In genomic region chr4:80036306-80036705, GRCh38 we compare ENCODE assay signal across 14 cellular contexts. TPM values are rescaled to one million over a fixed set of nuclear protein-coding genes. Genes with fewer than 3 reads are reported as not detected.
DNase-seq lines count a peak whose midpoint lies in the region; ATAC-seq and TF ChIP-seq lines count a peak whose summit lies in the region.
"Had no signal": no experiment of that assay in that cellular context is flagged by ENCODE, and none has a peak within 500 bp of the region (broad histone marks: within the 10 kb centered on the region; RNA-seq: fewer than 3 reads in every experiment).

No MANE protein-coding gene starts in this region.

- TF ChIP-seq POLR2A in sigmoid colon (IDR thresholded peaks at IDR 0.05): no peak
- no peak for TF ChIP-seq POLR2A in erythroblast (IDR thresholded peaks at IDR 0.05; ENCODE audit: low read length)

- H3K27me3 Mint-ChIP-seq in CD8-positive, alpha-beta memory T cell: peaks cover 0 to 1% of the 10 kb centered on the region in 2 donors
- H3K27me3 Mint-ChIP-seq in activated CD4-positive, alpha-beta memory T cell treated with anti-CD3 and anti-CD28 coated beads for 36 hours: no peaks in the 10 kb centered on the region
- H3K27me3 Mint-ChIP-seq: CD4-positive, alpha-beta T cell had no signal

- peaks cover 20% of the 10 kb centered on the region for H3K4me1 ChIP-seq in CD8-positive, alpha-beta memory T cell (ENCODE audit: insufficient read depth, low read length)
- peaks cover 0 to 23% of the 10 kb centered on the region in 2 donors for H3K4me1 ChIP-seq in right atrium auricular region
- peaks cover 0 to 74% (median 53%) of the 10 kb centered on the region in 4 donors for H3K4me1 ChIP-seq in sigmoid colon
- peaks cover 4% of the 10 kb centered on the region for H3K4me1 ChIP-seq in A673 (ENCODE audit: insufficient read depth, low read length, poor library complexity, severe bottlenecking)
- H3K4me1 ChIP-seq: foreskin keratinocyte had no signal

- H3K9me3 ChIP-seq in CD8-positive, alpha-beta memory T cell (ENCODE audit: low read length): no peaks in the 10 kb centered on the region
- no peaks in the 10 kb centered on the region for H3K9me3 ChIP-seq in right atrium auricular region
- H3K9me3 ChIP-seq in sigmoid colon: no peaks in the 10 kb centered on the region
- no peaks in the 10 kb centered on the region for H3K9me3 ChIP-seq in A673 (ENCODE audit: low read depth, low read length, poor library complexity, severe bottlenecking)

- H3K27ac ChIP-seq in CD8-positive, alpha-beta memory T cell (ENCODE audit: low read depth, low read length): no peak overlapping the region
- H3K27ac ChIP-seq in right atrium auricular region (peak overlapping the region; percentile 71 to 82), sigmoid colon (peak overlapping the region; percentile 76 to 90 (median 84)), A673 (ENCODE audit: low read depth, low read length, poor library complexity, severe bottlenecking) (no peak overlapping the region)
- H3K27ac ChIP-seq: foreskin keratinocyte had no signal

- H3K36me3 ChIP-seq in CD8-positive, alpha-beta memory T cell (ENCODE audit: insufficient read depth, low read length): no peaks in the 10 kb centered on the region
- H3K36me3 ChIP-seq in right atrium auricular region (peaks cover 3% of the 10 kb centered on the region), sigmoid colon (peaks cover 0 to 28% (median 2%) of the 10 kb centered on the region in 4 donors), A673 (ENCODE audit: insufficient read depth, low read length, poor library complexity, severe bottlenecking) (no peaks in the 10 kb centered on the region)

- no peak overlapping the region for H3K4me3 Mint-ChIP-seq in CD8-positive, alpha-beta memory T cell
- H3K4me3 Mint-ChIP-seq in activated CD4-positive, alpha-beta memory T cell treated with anti-CD3 and anti-CD28 coated beads for 36 hours: no peak overlapping the region

- POLR2A ChIA-PET in CD8-positive, alpha-beta memory T cell (lab: Charles Lee): interaction anchor here (1.5 kb wide), 1 partner anchor 36 kb away, joined by 4 read pairs; the partner anchor contains the start of gene ANTXR2
- POLR2A ChIA-PET in activated CD4-positive, alpha-beta memory T cell treated with anti-CD3 and anti-CD28 coated beads for 36 hours (lab: Charles Lee): interaction anchor here (1.0 kb wide), 1 partner anchor 36 kb away, joined by 6 read pairs; the partner anchor contains the start of gene ANTXR2
- POLR2A ChIA-PET in A673 (lab: Charles Lee; ENCODE audit: low non-redundant PET): no interaction called here

- H3K4me3 ChIP-seq in CD8-positive, alpha-beta memory T cell (ENCODE audit: low read length): no peak overlapping the region
- H3K4me3 ChIP-seq in right atrium auricular region: peak overlapping the region in 1 of 2 donors; percentile 17
- peak overlapping the region in 3 of 4 donors; percentile 2 to 15 (median 5) for H3K4me3 ChIP-seq in sigmoid colon
- H3K4me3 ChIP-seq in A673 (ENCODE audit: low read depth, low read length, poor library complexity, severe bottlenecking): no peak overlapping the region

- TF ChIP-seq CTCF in right atrium auricular region (IDR thresholded peaks at IDR 0.05) (no peak), sigmoid colon (IDR thresholded peaks at IDR 0.05) (no peak), A673 (conservative IDR thresholded peaks at IDR 0.05; ENCODE audit: low read depth, low read length) (no peak)

- intact Hi-C loops in activated CD4-positive, alpha-beta memory T cell treated with anti-CD3 and anti-CD28 coated beads for 36 hours (cut with micrococcal nuclease): loop anchor here (1.0 to 2.0 kb wide), 2 partner anchors 22 to 34 kb away; no protein-coding TSS in a partner anchor
- intact Hi-C loops in sigmoid colon (cut with DNase I): loop anchor here (5.0 kb wide), 1 partner anchor 954 kb away; no protein-coding TSS in a partner anchor
- intact Hi-C loops in A673 (cut with micrococcal nuclease; ENCODE audit: unreplicated experiment): no loop called here

- no peak for TF ChIP-seq EP300 in sigmoid colon (IDR thresholded peaks at IDR 0.05)

- no TSS peak for BruUV-seq in A673 (replicated peaks; lab: Mats Ljungman, UMichigan)

- peak overlapping the region in 5 of 8 donors; percentile 7 to 80 (median 21) for H3K27ac Mint-ChIP-seq in CD8-positive, alpha-beta memory T cell
- peak overlapping the region; percentile 89 for H3K27ac Mint-ChIP-seq in activated CD4-positive, alpha-beta memory T cell treated with anti-CD3 and anti-CD28 coated beads for 36 hours

- peaks cover 27 to 37% (median 31%) of the 10 kb centered on the region in 3 donors for H3K4me1 Mint-ChIP-seq in CD8-positive, alpha-beta memory T cell
- peaks cover 52% of the 10 kb centered on the region for H3K4me1 Mint-ChIP-seq in activated CD4-positive, alpha-beta memory T cell treated with anti-CD3 and anti-CD28 coated beads for 36 hours (ENCODE audit: low read depth)

- DNase-seq in CD8-positive, alpha-beta memory T cell: no peak
- no peak for DNase-seq in activated CD4-positive, alpha-beta memory T cell treated with anti-CD3 and anti-CD28 coated beads for 36 hours
- DNase-seq in right atrium auricular region (ENCODE audit: low spot score): no peak
- DNase-seq in sigmoid colon: no peak
- no peak for DNase-seq in activated gamma-delta T cell treated with Interleukin-2 at 50 U/mL for 16 hours
- DNase-seq in A673 (ENCODE audit: low spot score): no peak
- no peak for DNase-seq in erythroblast (lab: John Stamatoyannopoulos, UW)
- DNase-seq: activated T-cell treated with anti-CD3 and anti-CD28 coated beads, Interleukin-2, amount 50 U/mL, for 48 hours; CD4-positive, alpha-beta T cell; cerebellar nuclear complex; foreskin keratinocyte; NCI-H1048; NCI-H510A treated with DMSO at 0.1 percent for 48 hours had no signal

- H3K9me3 Mint-ChIP-seq in CD8-positive, alpha-beta memory T cell: no peaks in the 10 kb centered on the region
- H3K9me3 Mint-ChIP-seq in activated CD4-positive, alpha-beta memory T cell treated with anti-CD3 and anti-CD28 coated beads for 36 hours: no peaks in the 10 kb centered on the region
- H3K9me3 Mint-ChIP-seq: CD4-positive, alpha-beta T cell had no signal

- 29 to 64% methylated on average over 7 of the region's 7 CpGs for WGBS in sigmoid colon, 2 donors

- no peaks in the 10 kb centered on the region for H3K27me3 ChIP-seq in CD8-positive, alpha-beta memory T cell (ENCODE audit: insufficient read depth, low read length, poor library complexity, severe bottlenecking)
- H3K27me3 ChIP-seq in right atrium auricular region (no peaks in the 10 kb centered on the region), sigmoid colon (no peaks in the 10 kb centered on the region), A673 (replicated peaks; ENCODE audit: insufficient read depth, low read depth, low read length, poor library complexity) (no peaks in the 10 kb centered on the region)
- H3K27me3 ChIP-seq: foreskin keratinocyte had no signal

- no peak for ATAC-seq in HG03342 (IDR thresholded peaks at IDR 0.05; ENCODE audit: unreplicated experiment)
- ATAC-seq: foreskin keratinocyte had no signal

- H3K36me3 Mint-ChIP-seq in CD8-positive, alpha-beta memory T cell: peaks cover 3 to 34% (median 12%) of the 10 kb centered on the region in 3 donors
- H3K36me3 Mint-ChIP-seq in activated CD4-positive, alpha-beta memory T cell treated with anti-CD3 and anti-CD28 coated beads for 36 hours: peaks cover 12% of the 10 kb centered on the region

- CTCF ChIA-PET in CD8-positive, alpha-beta memory T cell (lab: Charles Lee): no interaction called here
- CTCF ChIA-PET in activated CD4-positive, alpha-beta memory T cell treated with anti-CD3 and anti-CD28 coated beads for 36 hours (lab: Charles Lee): interaction anchor here (0.9 to 1.3 kb wide), 4 partner anchors 11 to 166 kb away, joined by 3 to 6 read pairs (median 3); no protein-coding TSS in a partner anchor
- CTCF ChIA-PET in A673 (lab: Charles Lee): no interaction called here

RNA-seq across cellular contexts. Expression of gene ANTXR2, which starts 36.7 kb away (rescaled TPM):
- 10 to 100 TPM; 18.2 to 20.6 TPM for total RNA-seq in CD8-positive, alpha-beta memory T cell
- polyA plus RNA-seq in CD8-positive, alpha-beta memory T cell: 44.2 TPM
- 10 to 100 TPM; 12.6 to 14.4 TPM for total RNA-seq in activated CD4-positive, alpha-beta memory T cell treated with anti-CD3 and anti-CD28 coated beads for 36 hours
- total RNA-seq in right atrium auricular region: 10 to 100 TPM; 24.5 to 32.8 TPM
- 100 to 1,000 TPM; 170 to 237 (median 212) TPM for total RNA-seq in sigmoid colon
- polyA plus RNA-seq in sigmoid colon: 10 to 100 TPM; 11.4 to 28.5 (median 13.4) TPM
- total RNA-seq in A673 (2021): 7.0 and 8.0 TPM in 2 replicates

Comparison
In these comparisons a context has a peak if more than half of its experiments do, and no peak if none do; other contexts are left out.
1. H3K27ac ChIP-seq: peak in right atrium auricular region (2 of 2) and sigmoid colon (4 of 4); none in CD8-positive, alpha-beta memory T cell (single experiment) and A673 (single experiment).
2. H3K4me3 ChIP-seq: peak in sigmoid colon (3 of 4); none in CD8-positive, alpha-beta memory T cell (single experiment) and A673 (single experiment).
3. RNA of gene ANTXR2, which starts 36.7 kb away (total RNA-seq): 170 to 237 TPM in sigmoid colon; 24.5 to 32.8 TPM in right atrium auricular region, 18.2 to 20.6 TPM in CD8-positive, alpha-beta memory T cell, 12.6 to 14.4 TPM in activated CD4-positive, alpha-beta memory T cell treated with anti-CD3 and anti-CD28 coated beads for 36 hours and 7.0 to 8.0 TPM in A673; every median in the first group is over 4 times any median in the second.